In the genomic region with DNA sequence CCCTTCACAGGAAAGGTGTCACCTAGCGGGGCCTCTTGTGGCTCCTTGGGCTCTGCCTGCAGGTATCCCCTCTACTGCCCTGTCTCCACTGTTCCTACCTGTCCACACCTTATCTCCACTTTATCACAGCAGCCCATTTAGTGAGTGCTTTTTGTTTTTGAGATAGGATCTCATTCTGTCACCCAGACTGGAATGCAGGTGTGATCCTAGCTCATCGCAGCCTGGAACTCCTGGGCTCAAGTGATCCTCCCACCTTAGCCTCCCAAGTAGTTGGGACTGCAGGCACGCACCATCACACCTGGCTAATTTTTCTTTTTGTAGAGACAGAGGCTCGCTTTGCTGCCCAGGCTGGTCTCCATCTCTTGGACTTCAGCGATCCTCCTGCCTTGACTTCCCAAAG, we compare ENCODE assay signal across 19 cellular contexts.
"Had no signal": no experiment of that assay in that cellular context is flagged by ENCODE, and none has a peak within 500 bp of the region (broad histone marks: within the 10 kb centered on the region; RNA-seq: fewer than 3 reads in every experiment).

No MANE protein-coding gene starts in this region.

- H3K4me3 ChIP-seq: colonic mucosa, left ventricle myocardium inferior, pancreas, right lobe of liver, stomach, upper lobe of left lung had no signal

- H3K27me3 Mint-ChIP-seq: activated CD4-positive, alpha-beta T cell treated with anti-CD3 and anti-CD28 coated beads, Interleukin-2, amount 10 ng/mL, durations not matched to agents 7 days and 5 days; central memory CD8-positive, alpha-beta T cell; naive thymus-derived CD8-positive, alpha-beta T cell had no signal

- H3K27ac Mint-ChIP-seq: activated CD4-positive, alpha-beta T cell treated with anti-CD3 and anti-CD28 coated beads, Interleukin-2, amount 10 ng/mL, durations not matched to agents 7 days and 5 days; T-helper 2 cell treated with Interferon-gamma antibody and Interleukin-4, amounts not matched to agents 5 μg/mL and 100 μg/mL, for 36 hours had no signal

- H3K4me1 ChIP-seq: colonic mucosa, left ventricle myocardium inferior, pancreas, right lobe of liver, upper lobe of left lung had no signal

- DNase-seq: activated CD4-positive, alpha-beta T cell treated with anti-CD3 and anti-CD28 coated beads, Interleukin-2, amount 10 ng/mL, durations not matched to agents 7 days and 5 days; aorta; brain microvascular endothelial cell; colonic mucosa; endodermal cell; head of caudate nucleus; kidney glomerular epithelial cell; left ventricle myocardium inferior; mesendoderm; naive thymus-derived CD8-positive, alpha-beta T cell; right lobe of liver; small intestine; stimulated activated CD4-positive, alpha-beta T cell treated with anti-CD3 and anti-CD28 coated beads, Interleukin-15, amount 100 ng/mL, for 24 hours; stimulated activated CD4-positive, alpha-beta T cell treated with anti-CD3 and anti-CD28 coated beads, Interleukin-2, amount 100 ng/mL, for 48 hours had no signal

- H3K9me3 Mint-ChIP-seq: activated CD4-positive, alpha-beta T cell treated with anti-CD3 and anti-CD28 coated beads, Interleukin-2, amount 10 ng/mL, durations not matched to agents 7 days and 5 days; central memory CD8-positive, alpha-beta T cell; endodermal cell; naive thymus-derived CD8-positive, alpha-beta T cell; T-helper 2 cell treated with Interferon-gamma antibody and Interleukin-4, amounts not matched to agents 5 μg/mL and 100 μg/mL, for 36 hours had no signal

- ATAC-seq: naive thymus-derived CD8-positive, alpha-beta T cell; pancreas; right lobe of liver had no signal

- H3K27ac ChIP-seq: brain microvascular endothelial cell, colonic mucosa, left ventricle myocardium inferior, pancreas, right lobe of liver, upper lobe of left lung had no signal

- H3K4me3 Mint-ChIP-seq: activated CD4-positive, alpha-beta T cell treated with anti-CD3 and anti-CD28 coated beads, Interleukin-2, amount 10 ng/mL, durations not matched to agents 7 days and 5 days; central memory CD8-positive, alpha-beta T cell; endodermal cell; naive thymus-derived CD8-positive, alpha-beta T cell; T-helper 2 cell treated with Interferon-gamma antibody and Interleukin-4, amounts not matched to agents 5 μg/mL and 100 μg/mL, for 36 hours had no signal

- H3K27me3 ChIP-seq: brain microvascular endothelial cell, colonic mucosa, pancreas, right lobe of liver, stomach, upper lobe of left lung had no signal
